In genomic region chr9:93682155-93682968, GRCh38 we compare ENCODE assay signal across 8 cellular contexts.
DNase-seq lines count a peak whose midpoint lies in the region; ATAC-seq and TF ChIP-seq lines count a peak whose summit lies in the region.

No MANE protein-coding gene starts in this region.

- H3K9ac ChIP-seq in SK-N-SH, result no peak overlapping the region

- ATAC-seq in gastrocnemius medialis (peak in 1 of 2 donors; percentile 40), GM19351 (IDR thresholded peaks at IDR 0.05; ENCODE audit: unreplicated experiment) (no peak), HG03139 (IDR thresholded peaks at IDR 0.05; ENCODE audit: unreplicated experiment) (no peak)

- peak; percentile 82 for TF ChIP-seq RAD21 in SK-N-SH (IDR thresholded peaks at IDR 0.05; ENCODE audit: low read length)

- no peak for TF ChIP-seq EP300 in SK-N-SH (IDR thresholded peaks at IDR 0.05; ENCODE audit: borderline replicate concordance in 1 of 2, low read depth in 1 of 2, low read length in 1 of 2)

- peak; percentile 71 for TF ChIP-seq CTCF in GM10266 (IDR thresholded peaks at IDR 0.05; ENCODE audit: control insufficient read depth, insufficient read depth, low read depth, missing control alignments)
- TF ChIP-seq CTCF in SK-N-SH (IDR thresholded peaks at IDR 0.05), result peak; percentile 81
- peak; percentile 68 to 88 (median 80) for TF ChIP-seq CTCF in adrenal gland (IDR thresholded peaks at IDR 0.05)
- TF ChIP-seq CTCF in gastrocnemius medialis (IDR thresholded peaks at IDR 0.05 in 4 of 5, conservative IDR thresholded peaks at IDR 0.05 in 1 of 5), result peak; percentile 49 to 76 (median 74)

- H3K79me2 ChIP-seq in SK-N-SH (ENCODE audit: insufficient read depth), result no peaks in the 10 kb centered on the region

- DNase-seq in GM10266 (ENCODE audit: extremely low spot score), result peak; percentile 79
- DNase-seq in KG1 (lab: John Stamatoyannopoulos, UW), result peak; percentile 9
- DNase-seq in SK-N-SH, result peak; percentile 85
- peak; percentile 55 to 82 (median 68) for DNase-seq in adrenal gland
- DNase-seq in hepatic stellate cell (ENCODE audit: low spot score), result peak; percentile 78
- DNase-seq in gastrocnemius medialis, result peak in 1 of 2 donors; percentile 22

- intact Hi-C loops in adrenal gland (cut with DNase I), result loop anchor here (1.0 to 10.0 kb wide), 3 partner anchors 280 to 532 kb away; no protein-coding TSS in a partner anchor
- intact Hi-C loops in gastrocnemius medialis (cut with DNase I; ENCODE audit: low total_unique reads), result no loop called here

- H3K9me3 ChIP-seq in SK-N-SH (no peaks in the 10 kb centered on the region), adrenal gland (replicated peaks in 1 of 3) (no peaks in the 10 kb centered on the region), gastrocnemius medialis (no peaks in the 10 kb centered on the region)

- CTCF ChIA-PET in SK-N-SH (lab: Yijun Ruan, JAX), result interaction anchor here (0.7 to 6.3 kb wide), 45 partner anchors 8 to 547 kb away, joined by 3 to 126 read pairs (median 4); no protein-coding TSS in a partner anchor

- no peaks in the 10 kb centered on the region for H3K9me2 ChIP-seq in SK-N-SH

- no peak overlapping the region for H3K27ac ChIP-seq in SK-N-SH (ENCODE audit: low read depth in 2 of 2, low read length in 1 of 2)
- H3K27ac ChIP-seq in adrenal gland, result no peak overlapping the region
- H3K27ac ChIP-seq in gastrocnemius medialis, result no peak overlapping the region

- H3K27me3 ChIP-seq in SK-N-SH (ENCODE audit: insufficient read depth) (no peaks in the 10 kb centered on the region), adrenal gland (no peaks in the 10 kb centered on the region), gastrocnemius medialis (no peaks in the 10 kb centered on the region)

- H3K36me3 ChIP-seq in SK-N-SH (replicated peaks in 1 of 2; ENCODE audit: control insufficient read depth in 1 of 2, insufficient read depth in 2 of 2, low read length in 1 of 2) (peaks cover 0 to 6% of the 10 kb centered on the region in 2 experiments), adrenal gland (replicated peaks in 1 of 2) (peaks cover 0 to 11% of the 10 kb centered on the region in 2 donors), gastrocnemius medialis (peaks cover 0 to 13% of the 10 kb centered on the region in 2 donors)

- in situ Hi-C loops in gastrocnemius medialis (cut with MboI; ENCODE audit: low sequenced_read_pairs in 4 of 4), result loop anchor here in 3 of 4 donors (5.0 to 25.0 kb wide), 3 partner anchors 280 to 530 kb away; no protein-coding TSS in a partner anchor

- H4K20me1 ChIP-seq in SK-N-SH (ENCODE audit: insufficient read depth), result no peaks in the 10 kb centered on the region

- H3K4me1 ChIP-seq in SK-N-SH (ENCODE audit: control insufficient read depth in 1 of 2, insufficient read depth in 2 of 2, low read depth in 1 of 2, low read length in 1 of 2) (peaks cover 0 to 4% of the 10 kb centered on the region in 2 experiments; a peak in 1 of 4 replicates), adrenal gland (replicated peaks in 1 of 2) (no peaks in the 10 kb centered on the region), gastrocnemius medialis (no peaks in the 10 kb centered on the region)

- no peak for TF ChIP-seq POLR2A in adrenal gland (IDR thresholded peaks at IDR 0.05)
- TF ChIP-seq POLR2A in gastrocnemius medialis (IDR thresholded peaks at IDR 0.05), result no peak

- no peak overlapping the region for H3K4me2 ChIP-seq in SK-N-SH

- peaks cover 3% of the 10 kb centered on the region for H3F3A ChIP-seq in SK-N-SH (replicated peaks; ENCODE audit: insufficient read depth)

- no peak overlapping the region for H2AFZ ChIP-seq in SK-N-SH (ENCODE audit: low read depth)

- POLR2A ChIA-PET in SK-N-SH (lab: Yijun Ruan, JAX), result no interaction called here

- H3K4me3 ChIP-seq in SK-N-SH (ENCODE audit: low read depth in 2 of 2, low read length in 1 of 2) (no peak overlapping the region), adrenal gland (no peak overlapping the region), gastrocnemius medialis (no peak overlapping the region)

- WGBS in SK-N-SH (ENCODE audit: low lambda C conversion rate), result 26% methylated on average over 13 of the region's 19 CpGs
- 39 to 43% (median 39%) methylated on average over 16 to 19 of the region's 19 CpGs for WGBS in adrenal gland, 4 donors

TF ChIP-seq in SK-N-SH, 30 proteins besides CTCF, POLR2A, EP300 and RAD21:
- TF ChIP-seq PBX3 (IDR thresholded peaks at IDR 0.05), result no peak
- peak; percentile 57 for TF ChIP-seq SMC3 (IDR thresholded peaks at IDR 0.05; ENCODE audit: low read depth, low read length)
- no peak for TF ChIP-seq FOXM1 (IDR thresholded peaks at IDR 0.05; ENCODE audit: low read depth)
- no peak for TF ChIP-seq ZBTB33 (IDR thresholded peaks at IDR 0.05; ENCODE audit: borderline replicate concordance, low read depth)
